Comparison of ENCODE assay signal across 17 cellular contexts in the genomic region with DNA sequence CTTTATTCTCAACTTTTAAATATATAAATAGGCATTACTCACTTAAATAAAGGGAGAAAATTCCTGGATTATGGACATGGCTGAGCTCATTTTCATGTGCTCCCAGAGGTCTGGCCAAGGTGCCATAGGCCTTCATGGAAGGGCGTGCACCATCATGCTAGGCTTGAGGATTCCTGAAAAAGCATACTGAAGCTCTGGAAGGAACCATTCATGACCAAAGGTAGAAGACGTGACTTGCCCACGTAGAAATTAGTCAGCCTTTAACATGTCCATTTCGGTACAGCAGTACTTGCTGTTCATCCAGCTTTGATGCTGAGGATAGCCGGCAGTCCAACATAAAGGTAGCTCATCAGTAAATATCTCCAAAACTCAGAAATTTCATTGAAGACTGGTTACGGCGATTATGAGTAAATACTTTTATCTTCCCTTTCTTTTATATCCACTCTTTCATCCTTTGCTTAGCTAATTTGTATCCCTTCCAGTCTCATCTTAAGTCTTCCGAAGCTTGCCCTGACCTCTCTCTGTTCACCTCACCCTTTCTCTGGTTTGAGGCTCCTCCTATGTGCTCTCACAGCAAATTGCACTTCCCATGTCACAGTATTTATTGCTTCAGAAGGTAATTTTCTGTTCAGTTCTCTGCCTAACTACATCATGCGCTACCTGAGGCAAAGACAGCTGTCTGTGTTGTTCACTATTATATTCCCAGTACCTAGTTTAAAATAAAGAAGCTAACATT. TPM values are rescaled to one million over a fixed set of nuclear protein-coding genes. Genes with fewer than 3 reads are reported as not detected.
A peak's percentile ranks its signal among the peaks of the same experiment; 100 is the strongest.
DNase-seq lines count a peak whose midpoint lies in the region; ATAC-seq and TF ChIP-seq lines count a peak whose summit lies in the region.
"Had no signal": no experiment of that assay in that cellular context is flagged by ENCODE, and none has a peak within 500 bp of the region (broad histone marks: within the 10 kb centered on the region; RNA-seq: fewer than 3 reads in every experiment).

No MANE protein-coding gene starts in this region.

- no peaks in the 10 kb centered on the region for H3K36me3 Mint-ChIP-seq in chondrocyte (ENCODE audit: low read depth)
- H3K36me3 Mint-ChIP-seq in naive thymus-derived CD8-positive, alpha-beta T cell: no peaks in the 10 kb centered on the region

- no peaks in the 10 kb centered on the region for H3K79me2 ChIP-seq in hepatocyte

- intact Hi-C loops in upper lobe of right lung (cut with DNase I) (no loop called here), thyroid gland (cut with DNase I) (loop anchor here (10.0 kb wide), 1 partner anchor 164 kb away; no protein-coding TSS in a partner anchor)

- peak overlapping the region; percentile 45 for H2AFZ ChIP-seq in hepatocyte

- no peaks in the 10 kb centered on the region for H3K9me2 ChIP-seq in hepatocyte (replicated peaks; ENCODE audit: insufficient read depth)

- no peak overlapping the region for H3K27ac Mint-ChIP-seq in chondrocyte (ENCODE audit: unreplicated experiment)
- no peak overlapping the region for H3K27ac Mint-ChIP-seq in naive thymus-derived CD8-positive, alpha-beta T cell
- H3K27ac Mint-ChIP-seq: activated T-helper 1 cell treated with anti-CD3 and anti-CD28 coated beads, Interleukin-12 subunit alpha, Interleukin-12 subunit beta, Interleukin-2, Interleukin-4 antibody, amounts not matched to agents 30 ng/mL and 10 ng/mL and 1 ng/mL, durations not matched to agents 14 hours and 24 hours and 36 hours had no signal

- no peak overlapping the region for H3K4me3 Mint-ChIP-seq in chondrocyte (ENCODE audit: unreplicated experiment)
- H3K4me3 Mint-ChIP-seq in naive thymus-derived CD8-positive, alpha-beta T cell: no peak overlapping the region
- H3K4me3 Mint-ChIP-seq: activated T-helper 1 cell treated with anti-CD3 and anti-CD28 coated beads, Interleukin-12 subunit alpha, Interleukin-12 subunit beta, Interleukin-2, Interleukin-4 antibody, amounts not matched to agents 30 ng/mL and 10 ng/mL and 1 ng/mL, durations not matched to agents 14 hours and 24 hours and 36 hours had no signal

- H3K9me3 Mint-ChIP-seq in chondrocyte (ENCODE audit: low read depth): no peaks in the 10 kb centered on the region
- no peaks in the 10 kb centered on the region for H3K9me3 Mint-ChIP-seq in naive thymus-derived CD8-positive, alpha-beta T cell
- H3K9me3 Mint-ChIP-seq: activated T-helper 1 cell treated with anti-CD3 and anti-CD28 coated beads, Interleukin-12 subunit alpha, Interleukin-12 subunit beta, Interleukin-2, Interleukin-4 antibody, amounts not matched to agents 30 ng/mL and 10 ng/mL and 1 ng/mL, durations not matched to agents 14 hours and 24 hours and 36 hours had no signal

- TF ChIP-seq POLR2A in thyroid gland (IDR thresholded peaks at IDR 0.05): no peak

- no peaks in the 10 kb centered on the region for H3K9me3 ChIP-seq in hepatocyte (ENCODE audit: low read depth)
- no peaks in the 10 kb centered on the region for H3K9me3 ChIP-seq in upper lobe of right lung
- no peaks in the 10 kb centered on the region for H3K9me3 ChIP-seq in thyroid gland
- no peaks in the 10 kb centered on the region for H3K9me3 ChIP-seq in BE2C
- H3K9me3 ChIP-seq: lower lobe of right lung, neutrophil, testis had no signal

- H3K27ac ChIP-seq in hepatocyte (peak overlapping the region; percentile 46), upper lobe of right lung (peak overlapping the region; percentile 25), thyroid gland (no peak overlapping the region)
- H3K27ac ChIP-seq: neutrophil, testis had no signal

- 90% methylated on average over 9 of the region's 9 CpGs for WGBS in hepatocyte (ENCODE audit: low lambda C conversion rate, missing lambda C conversion rate)
- 95% methylated on average over 9 of the region's 9 CpGs for WGBS in thyroid gland, 2 donors

- peak; percentile 13 for DNase-seq in NCI-H82 (lab: John Stamatoyannopoulos, UW)
- DNase-seq in NCI-H82 treated with DMSO at 0.1 percent for 48 hours (lab: John Stamatoyannopoulos, UW; ENCODE audit: unreplicated experiment): no peak
- no peak for DNase-seq in chondrocyte (ENCODE audit: low spot score)
- no peak for DNase-seq in hepatocyte (ENCODE audit: low spot score)
- DNase-seq in upper lobe of right lung: no peak
- DNase-seq in thyroid gland: no peak
- no peak for DNase-seq in BE2C
- DNase-seq in naive thymus-derived CD8-positive, alpha-beta T cell: no peak
- DNase-seq: activated CD4-positive, alpha-beta T cell treated with anti-CD3 and anti-CD28 coated beads, Interleukin-2, amount 50 U/mL, for 1 hour; anterior cingulate cortex; DMS 273 treated with DMSO at 0.1 percent for 48 hours; glutamatergic neuron; Kasumi-1; lower lobe of right lung; testis had no signal

- no peaks in the 10 kb centered on the region for H3K27me3 Mint-ChIP-seq in chondrocyte (ENCODE audit: low read depth)
- no peaks in the 10 kb centered on the region for H3K27me3 Mint-ChIP-seq in naive thymus-derived CD8-positive, alpha-beta T cell

- H3K4me2 ChIP-seq in hepatocyte: peak overlapping the region; percentile 34

- peaks cover 36% of the 10 kb centered on the region for H3K4me1 Mint-ChIP-seq in chondrocyte (ENCODE audit: low read depth)
- H3K4me1 Mint-ChIP-seq in naive thymus-derived CD8-positive, alpha-beta T cell: peaks cover 11 to 25% (median 15%) of the 10 kb centered on the region in 4 donors

- H3K4me3 ChIP-seq in hepatocyte: no peak overlapping the region
- H3K4me3 ChIP-seq in upper lobe of right lung: no peak overlapping the region
- H3K4me3 ChIP-seq in thyroid gland (replicated peaks in 1 of 3): no peak overlapping the region
- H3K4me3 ChIP-seq in BE2C (ENCODE audit: low read depth, low read length): no peak overlapping the region
- H3K4me3 ChIP-seq: lower lobe of right lung, testis had no signal

- ATAC-seq in upper lobe of right lung: peak; percentile 53
- no peak for ATAC-seq in naive thymus-derived CD8-positive, alpha-beta T cell

- H4K20me1 ChIP-seq in hepatocyte (ENCODE audit: insufficient read depth, poor library complexity, severe bottlenecking): no peaks in the 10 kb centered on the region

- POLR2A ChIA-PET in naive thymus-derived CD8-positive, alpha-beta T cell (lab: Charles Lee): interaction anchor here (0.9 to 1.1 kb wide), 2 partner anchors 49 to 134 kb away, joined by 3 read pairs; partner anchors contain the start of genes OSGEPL1 and SLC40A1

- peaks cover 7% of the 10 kb centered on the region for H3K4me1 ChIP-seq in hepatocyte (ENCODE audit: insufficient read depth)
- H3K4me1 ChIP-seq in upper lobe of right lung: peaks cover 3% of the 10 kb centered on the region
- no peaks in the 10 kb centered on the region for H3K4me1 ChIP-seq in thyroid gland
- no peaks in the 10 kb centered on the region for H3K4me1 ChIP-seq in BE2C
- H3K4me1 ChIP-seq: lower lobe of right lung, testis had no signal

- no peaks in the 10 kb centered on the region for H3K36me3 ChIP-seq in hepatocyte (replicated peaks; ENCODE audit: insufficient read depth, low read depth)
- no peaks in the 10 kb centered on the region for H3K36me3 ChIP-seq in upper lobe of right lung
- no peaks in the 10 kb centered on the region for H3K36me3 ChIP-seq in thyroid gland
- H3K36me3 ChIP-seq in BE2C: no peaks in the 10 kb centered on the region
- H3K36me3 ChIP-seq: lower lobe of right lung, neutrophil had no signal

- TF ChIP-seq CTCF in chondrocyte (IDR thresholded peaks at IDR 0.05) (peak; percentile 32), hepatocyte (IDR thresholded peaks at IDR 0.05; ENCODE audit: poor library complexity) (peak; percentile 14), upper lobe of right lung (IDR thresholded peaks at IDR 0.05) (no peak), thyroid gland (IDR thresholded peaks at IDR 0.05) (no peak), BE2C (IDR thresholded peaks at IDR 0.05; ENCODE audit: low read depth, low read length) (no peak)

- no peaks in the 10 kb centered on the region for H3K27me3 ChIP-seq in hepatocyte
- no peaks in the 10 kb centered on the region for H3K27me3 ChIP-seq in upper lobe of right lung
- no peaks in the 10 kb centered on the region for H3K27me3 ChIP-seq in thyroid gland
- no peaks in the 10 kb centered on the region for H3K27me3 ChIP-seq in BE2C
- H3K27me3 ChIP-seq: neutrophil, testis had no signal

RNA-seq across cellular contexts. Expression of gene ASNSD1, which starts 32.3 kb away (rescaled TPM):
- total RNA-seq in chondrocyte: 36.1 to 43.1 TPM (median 39.5 TPM) in 3 replicates
- 64.7 and 66.9 TPM in 2 replicates for total RNA-seq in hepatocyte
- 38.4 and 41.0 TPM in 2 replicates for polyA plus RNA-seq in hepatocyte
- total RNA-seq in upper lobe of right lung: 32.3 TPM
- 10 to 100 TPM; 42.0 to 80.9 (median 49.3) TPM for total RNA-seq in thyroid gland
- 82.4 TPM for polyA plus RNA-seq in BE2C (2012; ENCODE audit: insufficient read depth, insufficient read length, low read depth)
- total RNA-seq in naive thymus-derived CD8-positive, alpha-beta T cell: 10 to 100 TPM; 49.8 to 55.7 TPM
- 10 to 100 TPM; 44.0 to 73.7 (median 49.4) TPM for polyA plus RNA-seq in naive thymus-derived CD8-positive, alpha-beta T cell

RNA-seq across cellular contexts. Expression of gene ANKAR, which starts 45.5 kb away (rescaled TPM):
- total RNA-seq in chondrocyte (4.0 to 6.4 TPM (median 4.4 TPM) in 3 replicates), hepatocyte (3.1 and 4.0 TPM in 2 replicates), upper lobe of right lung (10.7 TPM), thyroid gland (10 to 100 TPM; 14.1 to 40.2 (median 24.2) TPM)
- polyA plus RNA-seq in hepatocyte: 4.6 and 5.3 TPM in 2 replicates
- 1.1 TPM for polyA plus RNA-seq in BE2C (2012; ENCODE audit: insufficient read depth, insufficient read length, low read depth)
- 10 to 100 TPM; 13.0 to 17.4 TPM for total RNA-seq in naive thymus-derived CD8-positive, alpha-beta T cell
- 1 to 10 TPM; 3.6 to 6.4 (median 5.0) TPM for polyA plus RNA-seq in naive thymus-derived CD8-positive, alpha-beta T cell

RNA-seq across cellular contexts. Expression of gene SLC40A1, which starts 48.4 kb away (rescaled TPM):
- total RNA-seq in chondrocyte: 15.0 to 21.7 TPM (median 20.3 TPM) in 3 replicates
- total RNA-seq in hepatocyte: 225 and 261 TPM in 2 replicates
- 153 and 186 TPM in 2 replicates for polyA plus RNA-seq in hepatocyte
- total RNA-seq in upper lobe of right lung: 169 TPM
- 100 to 1,000 TPM; 115 to 285 (median 133) TPM for total RNA-seq in thyroid gland
- 0.71 TPM for polyA plus RNA-seq in BE2C (2012; ENCODE audit: insufficient read depth, insufficient read length, low read depth)
- 10 to 100 TPM; 18.2 to 18.4 TPM for total RNA-seq in naive thymus-derived CD8-positive, alpha-beta T cell
- 10 to 100 TPM; 33.8 to 40.3 (median 37.4) TPM for polyA plus RNA-seq in naive thymus-derived CD8-positive, alpha-beta T cell

Comparison
In these comparisons a context has a peak if more than half of its experiments do, and no peak if none do; other contexts are left out.
1. CTCF ChIP-seq: peak in chondrocyte (single experiment) and hepatocyte (single experiment); none in upper lobe of right lung (single experiment), thyroid gland (0 of 6) and BE2C (single experiment).
2. H3K27ac ChIP-seq: peak in hepatocyte (single experiment) and upper lobe of right lung (single experiment); none in thyroid gland (0 of 3).